ENCODE assay signal across 10 cellular contexts in the genomic region with DNA sequence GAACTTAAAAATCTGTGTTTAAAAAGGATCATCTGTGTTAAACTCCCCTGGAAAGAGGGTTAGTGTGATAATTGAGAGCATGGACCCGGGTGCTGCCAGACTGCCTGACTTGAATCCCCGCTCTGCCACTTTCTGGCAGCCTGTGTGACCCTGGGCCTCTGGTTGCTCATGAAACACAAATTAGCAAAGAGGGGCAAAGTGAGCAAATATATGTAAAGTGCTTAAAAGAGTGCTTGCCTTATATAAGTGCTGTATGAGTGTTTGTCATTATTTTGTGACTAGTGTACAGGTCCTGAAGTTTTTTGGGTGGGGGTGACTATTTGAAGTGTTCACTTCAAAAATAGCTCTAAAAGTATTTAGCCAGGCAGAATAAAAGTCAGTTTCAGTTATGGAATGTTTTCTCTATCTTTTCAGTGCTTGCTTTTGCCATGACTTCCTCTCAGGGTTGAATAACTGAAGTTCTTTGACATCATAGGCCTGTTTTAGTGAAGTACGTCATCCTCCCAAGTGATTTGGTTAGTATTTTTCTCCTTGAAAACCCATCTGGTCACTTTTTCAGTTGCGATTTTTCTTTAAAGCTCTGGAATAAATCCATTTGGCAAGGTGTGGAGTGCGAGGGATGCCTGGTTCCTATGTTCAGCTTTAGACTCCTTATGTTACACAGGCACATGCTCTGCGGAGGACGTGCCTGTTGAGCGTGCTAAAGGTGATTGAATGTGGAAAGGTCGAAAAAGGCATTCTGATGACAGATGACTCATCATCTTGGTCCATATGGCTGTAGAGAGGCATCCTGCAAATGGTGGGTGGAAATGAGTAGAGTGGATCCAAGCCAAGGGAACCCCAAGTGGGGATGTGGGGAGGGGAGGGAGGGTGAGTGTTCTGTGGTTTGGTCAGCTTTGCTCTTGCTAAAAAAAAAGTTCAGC. TPM values are rescaled to one million over a fixed set of nuclear protein-coding genes. Genes with fewer than 3 reads are reported as not detected.
A peak's percentile ranks its signal among the peaks of the same experiment; 100 is the strongest.
DNase-seq lines count a peak whose midpoint lies in the region; ATAC-seq, FAIRE-seq and TF ChIP-seq lines count a peak whose summit lies in the region.
"Had no signal": no experiment of that assay in that cellular context is flagged by ENCODE, and none has a peak within 500 bp of the region (broad histone marks: within the 10 kb centered on the region; RNA-seq: fewer than 3 reads in every experiment).

No MANE protein-coding gene starts in this region.

- TF ChIP-seq RAD21 in GM12878 (IDR thresholded peaks at IDR 0.05; ENCODE audit: insufficient read depth, low read depth, low read length) = no peak

- CTCF ChIA-PET in HEK293 (lab: Yijun Ruan, JAX) (interaction anchor here (0.6 kb wide), 1 partner anchor 132 kb away, joined by 3 read pairs; no protein-coding TSS in a partner anchor), GM12878 (lab: Yijun Ruan, JAX) (interaction anchor here (1.0 kb wide), 1 partner anchor 9 kb away, joined by 3 read pairs; no protein-coding TSS in a partner anchor)
- CTCF ChIA-PET in CD8-positive, alpha-beta memory T cell (lab: Charles Lee) = no interaction called here
- CTCF ChIA-PET in activated naive CD4-positive, alpha-beta T cell treated with anti-CD3 and anti-CD28 coated beads for 36 hours (lab: Charles Lee) = interaction anchor here (1.0 kb wide), 1 partner anchor 17 kb away, joined by 3 read pairs; no protein-coding TSS in a partner anchor

- H3K4me3 ChIP-seq in HEK293 (ENCODE audit: low read depth, low read length) (no peak overlapping the region), GM12878 (no peak overlapping the region)
- no peak overlapping the region for H3K4me3 ChIP-seq in CD8-positive, alpha-beta memory T cell (ENCODE audit: low read length)
- H3K4me3 ChIP-seq in effector memory CD4-positive, alpha-beta T cell (ENCODE audit: insufficient read depth, low read depth, low read length, poor library complexity, severe bottlenecking) = no peak overlapping the region

- 79% methylated on average over 9 of the region's 9 CpGs for WGBS in GM12878 (ENCODE audit: insufficient coverage, insufficient replicate concordance, low lambda C conversion rate, missing lambda C conversion rate)

- no peak for TF ChIP-seq EP300 in GM12878 (IDR thresholded peaks at IDR 0.05; ENCODE audit: borderline replicate concordance in 1 of 2, control insufficient read depth in 1 of 2, low read depth in 2 of 2, low read length in 2 of 2)

- no peaks in the 10 kb centered on the region; the same call in 1 of the 2 replicates for H4K20me1 ChIP-seq in GM12878 (ENCODE audit: control insufficient read depth, insufficient read depth)

- H3K4me2 ChIP-seq in GM12878 (ENCODE audit: control insufficient read depth, insufficient read depth) = no peak overlapping the region; the same call in 1 of the 2 replicates

- H3K9me3 ChIP-seq in HEK293 (ENCODE audit: control insufficient read depth, insufficient read depth, low read depth, low read length) (no peaks in the 10 kb centered on the region), GM12878 (replicated peaks; ENCODE audit: control insufficient read depth, insufficient read depth, low read length) (no peaks in the 10 kb centered on the region)
- H3K9me3 ChIP-seq in CD8-positive, alpha-beta memory T cell (ENCODE audit: low read length) = no peaks in the 10 kb centered on the region
- no peaks in the 10 kb centered on the region for H3K9me3 ChIP-seq in effector memory CD4-positive, alpha-beta T cell (ENCODE audit: control insufficient read depth, low read length)

- TF ChIP-seq CTCF in HEK293 (tag by site-specific recombination; IDR thresholded peaks at IDR 0.05) (no peak), GM12878 (IDR thresholded peaks at IDR 0.05 in 2 of 3, conservative IDR thresholded peaks at IDR 0.05 in 1 of 3; ENCODE audit: control insufficient read depth in 2 of 3, extremely low read depth in 1 of 3, insufficient read depth in 1 of 3, low read depth in 3 of 3, low read length in 3 of 3) (no peak)

- H3K36me3 ChIP-seq in HEK293 (ENCODE audit: control insufficient read depth in 2 of 2, insufficient read depth in 1 of 2, low read length in 2 of 2) = peaks cover 3 to 29% of the 10 kb centered on the region in 2 experiments
- peaks cover 0 to 24% of the 10 kb centered on the region in 2 experiments; a peak in 1 of 4 replicates for H3K36me3 ChIP-seq in GM12878 (ENCODE audit: control insufficient read depth in 2 of 2, insufficient read depth in 2 of 2, low read length in 1 of 2)
- H3K36me3 ChIP-seq in CD8-positive, alpha-beta memory T cell (ENCODE audit: insufficient read depth, low read length) = no peaks in the 10 kb centered on the region
- H3K36me3 ChIP-seq in effector memory CD4-positive, alpha-beta T cell (ENCODE audit: control insufficient read depth, insufficient read depth, low read length) = no peaks in the 10 kb centered on the region

- H3K79me2 ChIP-seq in GM12878 (ENCODE audit: control insufficient read depth, insufficient read depth, low read length) = peaks cover 2% of the 10 kb centered on the region

- FAIRE-seq in GM12878 (lab: Jason Lieb, UNC) = no peak

- no peaks in the 10 kb centered on the region for H3K4me1 Mint-ChIP-seq in CD8-positive, alpha-beta memory T cell
- H3K4me1 Mint-ChIP-seq in activated naive CD4-positive, alpha-beta T cell treated with anti-CD3 and anti-CD28 coated beads for 36 hours (ENCODE audit: low read depth) = no peaks in the 10 kb centered on the region
- H3K4me1 Mint-ChIP-seq: central memory CD8-positive, alpha-beta T cell had no signal

- DNase-seq in A172 (ENCODE audit: low spot score) = peak; percentile 22
- DNase-seq in GM12878 (ENCODE audit: low read depth, low spot score) = no peak
- peak; percentile 38 for DNase-seq in iris pigment epithelial cell (ENCODE audit: low read depth)
- no peak for DNase-seq in CD8-positive, alpha-beta memory T cell
- no peak for DNase-seq in activated naive CD4-positive, alpha-beta T cell treated with anti-CD3 and anti-CD28 coated beads for 36 hours
- no peak for DNase-seq in effector memory CD4-positive, alpha-beta T cell
- no peak for DNase-seq in DMS53 treated with DMSO at 0.1 percent for 48 hours (lab: John Stamatoyannopoulos, UW; ENCODE audit: unreplicated experiment)
- DNase-seq: NCI-H1092 had no signal

- no peak overlapping the region for H2AFZ ChIP-seq in GM12878 (ENCODE audit: control insufficient read depth, low read depth, low read length)

- H3K36me3 Mint-ChIP-seq in CD8-positive, alpha-beta memory T cell = no peaks in the 10 kb centered on the region
- peaks cover 1% of the 10 kb centered on the region for H3K36me3 Mint-ChIP-seq in activated naive CD4-positive, alpha-beta T cell treated with anti-CD3 and anti-CD28 coated beads for 36 hours (ENCODE audit: low read depth)

- TF ChIP-seq POLR2A in GM12878 (IDR thresholded peaks at IDR 0.05; ENCODE audit: low read depth, low read length) = no peak

- no peak overlapping the region for H3K4me3 Mint-ChIP-seq in CD8-positive, alpha-beta memory T cell
- no peak overlapping the region for H3K4me3 Mint-ChIP-seq in activated naive CD4-positive, alpha-beta T cell treated with anti-CD3 and anti-CD28 coated beads for 36 hours
- H3K4me3 Mint-ChIP-seq: central memory CD8-positive, alpha-beta T cell had no signal

- ATAC-seq in GM12878 = no peak

- BruUV-seq in GM12878 (replicated peaks; lab: Mats Ljungman, UMichigan) = no TSS peak

- H3K27me3 ChIP-seq in GM12878 (replicated peaks in 1 of 2; ENCODE audit: control insufficient read depth in 2 of 2, insufficient read depth in 2 of 2, low read length in 1 of 2) = no peaks in the 10 kb centered on the region
- H3K27me3 ChIP-seq in CD8-positive, alpha-beta memory T cell (ENCODE audit: insufficient read depth, low read length, poor library complexity, severe bottlenecking) = no peaks in the 10 kb centered on the region
- no peaks in the 10 kb centered on the region for H3K27me3 ChIP-seq in effector memory CD4-positive, alpha-beta T cell (replicated peaks; ENCODE audit: control insufficient read depth, insufficient read depth, low read length, poor library complexity, severe bottlenecking)

- no peak overlapping the region for H3K27ac ChIP-seq in HEK293 (ENCODE audit: extremely low read depth, low read depth, low read length)
- no peak overlapping the region for H3K27ac ChIP-seq in GM12878 (ENCODE audit: control insufficient read depth, insufficient read depth)
- no peak overlapping the region for H3K27ac ChIP-seq in CD8-positive, alpha-beta memory T cell (ENCODE audit: low read depth, low read length)
- H3K27ac ChIP-seq in effector memory CD4-positive, alpha-beta T cell (ENCODE audit: insufficient read depth, low read length, poor library complexity, severe bottlenecking) = no peak overlapping the region

- H3K4me1 ChIP-seq in HEK293 (ENCODE audit: control insufficient read depth, insufficient read depth, low read length) = no peaks in the 10 kb centered on the region
- H3K4me1 ChIP-seq in GM12878 (ENCODE audit: control insufficient read depth, insufficient read depth, low read length) = peaks cover 3% of the 10 kb centered on the region
- no peaks in the 10 kb centered on the region for H3K4me1 ChIP-seq in CD8-positive, alpha-beta memory T cell (ENCODE audit: insufficient read depth, low read length)
- no peaks in the 10 kb centered on the region for H3K4me1 ChIP-seq in effector memory CD4-positive, alpha-beta T cell (ENCODE audit: control insufficient read depth, insufficient read depth, low read length, poor library complexity, severe bottlenecking)

- POLR2A ChIA-PET in HEK293 (lab: Yijun Ruan, JAX) = no interaction called here
- POLR2A ChIA-PET in GM12878 (lab: Charles Lee) = no interaction called here
- POLR2A ChIA-PET in CD8-positive, alpha-beta memory T cell (lab: Charles Lee) = no interaction called here

- H3K27ac Mint-ChIP-seq in CD8-positive, alpha-beta memory T cell = no peak overlapping the region
- no peak overlapping the region for H3K27ac Mint-ChIP-seq in activated naive CD4-positive, alpha-beta T cell treated with anti-CD3 and anti-CD28 coated beads for 36 hours

- SMC1A ChIA-PET in GM12878 (lab: Charles Lee; ENCODE audit: uncharacterized antibody, unreplicated experiment) = no interaction called here

- peaks cover 0 to 2% (median 0%) of the 10 kb centered on the region in 5 donors for H3K9me3 Mint-ChIP-seq in CD8-positive, alpha-beta memory T cell
- no peaks in the 10 kb centered on the region for H3K9me3 Mint-ChIP-seq in activated naive CD4-positive, alpha-beta T cell treated with anti-CD3 and anti-CD28 coated beads for 36 hours
- H3K9me3 Mint-ChIP-seq: central memory CD8-positive, alpha-beta T cell had no signal

- H3K9ac ChIP-seq in GM12878 (ENCODE audit: control insufficient read depth, insufficient read depth, low read length) = no peak overlapping the region

- peaks cover 4 to 16% of the 10 kb centered on the region in 2 donors for H3K27me3 Mint-ChIP-seq in CD8-positive, alpha-beta memory T cell
- H3K27me3 Mint-ChIP-seq in activated naive CD4-positive, alpha-beta T cell treated with anti-CD3 and anti-CD28 coated beads for 36 hours (ENCODE audit: low read depth) = peaks cover 2% of the 10 kb centered on the region

- RAD21 ChIA-PET in GM12878 (lab: Charles Lee; ENCODE audit: unreplicated experiment) = no interaction called here

- in situ Hi-C loops in GM12878 (cut with MboI) = no loop called here

- intact Hi-C loops in GM12878 (cut with micrococcal nuclease; ENCODE audit: unreplicated experiment) = no loop called here
- intact Hi-C loops in activated naive CD4-positive, alpha-beta T cell treated with anti-CD3 and anti-CD28 coated beads for 36 hours (cut with micrococcal nuclease) = no loop called here

RNA-seq across cellular contexts. Expression of gene AK4, which starts 47.8 kb away (rescaled TPM):
- 6.8 and 8.9 TPM in 2 replicates for total RNA-seq in A172 (2014; rRNA removed; shearing (Covaris generic))
- total RNA-seq in GM12878 (2013; cell fraction: nucleolus; rRNA removed) = 60.1 and 61.7 TPM in 2 replicates
- total RNA-seq in GM12878 (2014; rRNA removed) = 42.0 and 49.9 TPM in 2 replicates
- 28.6 and 31.0 TPM in 2 replicates for total RNA-seq in GM12878 (2014; rRNA removed; fragmentation: Illumina TruSeq; extraction: Trizol)
- total RNA-seq in GM12878 (2021) = 61.2 and 63.7 TPM in 2 replicates
- polyA plus RNA-seq in GM12878 (2011; ENCODE audit: low read depth) = 86.9 TPM
- polyA plus RNA-seq in GM12878 (2011; rRNA removed) = 161 and 172 TPM in 2 replicates
- polyA plus RNA-seq in GM12878 (2011; cell fraction: cytosol; rRNA removed) = 88.7 and 144 TPM in 2 replicates
- 35.3 and 61.7 TPM in 2 replicates for polyA plus RNA-seq in GM12878 (2011; cell fraction: nucleus; rRNA removed)
- polyA plus RNA-seq in GM12878 (2012) = 67.8 and 107 TPM in 2 replicates
- 51.5 and 64.0 TPM in 2 replicates for polyA plus RNA-seq in GM12878 (2014; fragmentation: Illumina TruSeq; extraction: Trizol)
- polyA plus RNA-seq in GM12878 (2014; fragmentation: Nextera tagmentation; extraction: Ambion mirVana) = 10 to 100 TPM; 23.9 to 26.9 TPM
- 38.3 and 46.5 TPM in 2 replicates for polyA plus RNA-seq in GM12878 (2014; rRNA removed)
- 10 to 100 TPM; 68.6 to 76.5 TPM for polyA plus RNA-seq in GM12878 (2016; fragmentation: Nextera tagmentation; extraction: Ambion mirVana)
- polyA minus RNA-seq in GM12878 (2011; rRNA and poly(A)+ RNA removed) = 114 and 122 TPM in 2 replicates
- polyA minus RNA-seq in GM12878 (2011; cell fraction: cytosol; rRNA and poly(A)+ RNA removed) = 23.0 and 33.8 TPM in 2 replicates
- 23.1 and 24.6 TPM in 2 replicates for polyA minus RNA-seq in GM12878 (2011; cell fraction: nucleus; rRNA and poly(A)+ RNA removed)
- total RNA-seq in CD8-positive, alpha-beta memory T cell = 10 to 100 TPM; 29.9 to 32.2 TPM
- polyA plus RNA-seq in CD8-positive, alpha-beta memory T cell = 0.08 TPM
- 10 to 100 TPM; 25.2 to 25.4 TPM for total RNA-seq in activated naive CD4-positive, alpha-beta T cell treated with anti-CD3 and anti-CD28 coated beads for 36 hours

Comparison
In these comparisons a context has a peak if more than half of its experiments do, and no peak if none do; other contexts are left out.
1. DNase-seq: peak in A172 (single experiment) and iris pigment epithelial cell (single experiment); none in GM12878 (single experiment), CD8-positive, alpha-beta memory T cell (0 of 5), activated naive CD4-positive, alpha-beta T cell treated with anti-CD3 and anti-CD28 coated beads for 36 hours (single experiment), effector memory CD4-positive, alpha-beta T cell (0 of 3) and DMS53 treated with DMSO at 0.1 percent for 48 hours (single experiment).